18 cellular contexts compared by ENCODE assay signal in genomic region chr15:95192923-95193322, GRCh38.
A peak's percentile ranks its signal among the peaks of the same experiment; 100 is the strongest.
DNase-seq lines count a peak whose midpoint lies in the region; ATAC-seq, FAIRE-seq and TF ChIP-seq lines count a peak whose summit lies in the region.
"Had no signal": no experiment of that assay in that cellular context is flagged by ENCODE, and none has a peak within 500 bp of the region (broad histone marks: within the 10 kb centered on the region; RNA-seq: fewer than 3 reads in every experiment).

No MANE protein-coding gene starts in this region.

- H3K27ac ChIP-seq in K562 (ENCODE audit: extremely low read depth, low read depth, low read length) (no peak overlapping the region), tibial artery (peak overlapping the region; percentile 42 to 52)
- H3K27ac ChIP-seq: C4-2B, GM23248, HL-60 had no signal

- no peak for ATAC-seq in K562

- H2AFZ ChIP-seq in K562 (ENCODE audit: low read depth, low read length): no peak overlapping the region
- H2AFZ ChIP-seq: GM23248 had no signal

- intact Hi-C loops in K562 (cut with micrococcal nuclease): no loop called here
- intact Hi-C loops in tibial artery (cut with DNase I; ENCODE audit: low total_unique reads): no loop called here

- no peaks in the 10 kb centered on the region for H3K9me3 ChIP-seq in K562 (replicated peaks; ENCODE audit: control insufficient read depth, insufficient read depth, low read depth, low read length)
- no peaks in the 10 kb centered on the region for H3K9me3 ChIP-seq in tibial artery
- H3K9me3 ChIP-seq: HAP-1 had no signal

- no peaks in the 10 kb centered on the region for H3K27me3 ChIP-seq in K562 (ENCODE audit: control insufficient read depth in 2 of 2, insufficient read depth in 2 of 2, low read length in 2 of 2)
- no peaks in the 10 kb centered on the region for H3K27me3 ChIP-seq in tibial artery

- TF ChIP-seq POLR2A in K562 (conservative IDR thresholded peaks at IDR 0.05) (no peak), GM12891 (IDR thresholded peaks at IDR 0.05; ENCODE audit: low read depth, low read length) (no peak)

- TF ChIP-seq CTCF in HFF-Myc (IDR thresholded peaks at IDR 0.05; ENCODE audit: low read depth, low read length, missing control alignments): no peak
- TF ChIP-seq CTCF in K562 (IDR thresholded peaks at IDR 0.05 in 2 of 3, conservative IDR thresholded peaks at IDR 0.05 in 1 of 3; ENCODE audit: insufficient read depth in 2 of 3, low read depth in 1 of 3, low read length in 3 of 3): no peak
- no peak for TF ChIP-seq CTCF in tibial artery (IDR thresholded peaks at IDR 0.05)

- H3K4me2 ChIP-seq in K562 (ENCODE audit: insufficient read depth, low read length): no peak overlapping the region

- H3K79me2 ChIP-seq in K562 (ENCODE audit: control insufficient read depth, insufficient read depth, low read length): no peaks in the 10 kb centered on the region

- H3K36me3 ChIP-seq in K562 (ENCODE audit: control insufficient read depth, insufficient read depth, low read length) (no peaks in the 10 kb centered on the region), tibial artery (no peaks in the 10 kb centered on the region)
- H3K36me3 ChIP-seq: HAP-1 had no signal

- CTCF ChIA-PET in K562 (lab: Yijun Ruan, JAX; ENCODE audit: low intra/inter-chr PET ratio): no interaction called here

- no TSS peak for BruUV-seq in K562 (replicated peaks; lab: Mats Ljungman, UMichigan)

- DNase-seq in HFF-Myc (ENCODE audit: extremely low read depth, low read depth) (peak; percentile 69), NCI-H524 treated with DMSO at 0.1 percent for 48 hours (lab: John Stamatoyannopoulos, UW) (peak; percentile 10), K562 (ENCODE audit: extremely low read depth in 1 of 4, low spot score in 3 of 4) (no peak), tibial artery (no peak), GM12891 (ENCODE audit: insufficient read length, low spot score) (no peak), NCI-H774 (lab: John Stamatoyannopoulos, UW) (no peak)
- no peak for DNase-seq in effector CD8-positive, alpha-beta T cell (lab: John Stamatoyannopoulos, UW)
- DNase-seq: AML-193; CD4-positive, alpha-beta T cell; DMS153; DMS79; GM23248 had no signal

- H3K4me1 ChIP-seq in K562 (replicated peaks in 1 of 2; ENCODE audit: control insufficient read depth in 2 of 2, insufficient read depth in 2 of 2, low read length in 2 of 2) (no peaks in the 10 kb centered on the region; a peak in 1 of 5 replicates), tibial artery (peaks cover 0 to 11% (median 0%) of the 10 kb centered on the region in 4 donors)
- H3K4me1 ChIP-seq: HAP-1 had no signal

- H3K4me3 ChIP-seq in HFF-Myc (replicated peaks; ENCODE audit: low read depth, low read length) (no peak overlapping the region), K562 (no peak overlapping the region), tibial artery (no peak overlapping the region)
- H3K4me3 ChIP-seq: GM23248, HAP-1 had no signal

- no peak for TF ChIP-seq RAD21 in K562 (CRISPR knock-in tag; conservative IDR thresholded peaks at IDR 0.05 in 1 of 2, IDR thresholded peaks at IDR 0.05 in 1 of 2)

- H4K20me1 ChIP-seq in K562 (replicated peaks; ENCODE audit: control insufficient read depth, insufficient read depth, low read length): no peaks in the 10 kb centered on the region

- POLR2A ChIA-PET in K562 (lab: Yijun Ruan, JAX): no interaction called here

- no peak for FAIRE-seq in K562 (lab: Jason Lieb, UNC)
- no peak for FAIRE-seq in GM12891 (lab: Jason Lieb, UNC)
- FAIRE-seq: A204.1, GM12892, GM18507 had no signal

- in situ Hi-C loops in K562 (cut with MboI): no loop called here

- H3K9ac ChIP-seq in K562 (ENCODE audit: insufficient read depth in 1 of 2, low read depth in 2 of 2, low read length in 2 of 2): no peak overlapping the region
- H3K9ac ChIP-seq: GM23248 had no signal

- no peaks in the 10 kb centered on the region for H3K9me1 ChIP-seq in K562 (ENCODE audit: control insufficient read depth, insufficient read depth, low read length)

- no peak for TF ChIP-seq EP300 in K562 (IDR thresholded peaks at IDR 0.05; ENCODE audit: low read length)

TF ChIP-seq in K562, 482 proteins besides CTCF, POLR2A, EP300 and RAD21 (continues in another document):
- TF ChIP-seq MTA2 (IDR thresholded peaks at IDR 0.05; ENCODE audit: low read depth) (no peak), ELF1 (tag; IDR thresholded peaks at IDR 0.05) (no peak)
- TF ChIP-seq, protein P1, sequence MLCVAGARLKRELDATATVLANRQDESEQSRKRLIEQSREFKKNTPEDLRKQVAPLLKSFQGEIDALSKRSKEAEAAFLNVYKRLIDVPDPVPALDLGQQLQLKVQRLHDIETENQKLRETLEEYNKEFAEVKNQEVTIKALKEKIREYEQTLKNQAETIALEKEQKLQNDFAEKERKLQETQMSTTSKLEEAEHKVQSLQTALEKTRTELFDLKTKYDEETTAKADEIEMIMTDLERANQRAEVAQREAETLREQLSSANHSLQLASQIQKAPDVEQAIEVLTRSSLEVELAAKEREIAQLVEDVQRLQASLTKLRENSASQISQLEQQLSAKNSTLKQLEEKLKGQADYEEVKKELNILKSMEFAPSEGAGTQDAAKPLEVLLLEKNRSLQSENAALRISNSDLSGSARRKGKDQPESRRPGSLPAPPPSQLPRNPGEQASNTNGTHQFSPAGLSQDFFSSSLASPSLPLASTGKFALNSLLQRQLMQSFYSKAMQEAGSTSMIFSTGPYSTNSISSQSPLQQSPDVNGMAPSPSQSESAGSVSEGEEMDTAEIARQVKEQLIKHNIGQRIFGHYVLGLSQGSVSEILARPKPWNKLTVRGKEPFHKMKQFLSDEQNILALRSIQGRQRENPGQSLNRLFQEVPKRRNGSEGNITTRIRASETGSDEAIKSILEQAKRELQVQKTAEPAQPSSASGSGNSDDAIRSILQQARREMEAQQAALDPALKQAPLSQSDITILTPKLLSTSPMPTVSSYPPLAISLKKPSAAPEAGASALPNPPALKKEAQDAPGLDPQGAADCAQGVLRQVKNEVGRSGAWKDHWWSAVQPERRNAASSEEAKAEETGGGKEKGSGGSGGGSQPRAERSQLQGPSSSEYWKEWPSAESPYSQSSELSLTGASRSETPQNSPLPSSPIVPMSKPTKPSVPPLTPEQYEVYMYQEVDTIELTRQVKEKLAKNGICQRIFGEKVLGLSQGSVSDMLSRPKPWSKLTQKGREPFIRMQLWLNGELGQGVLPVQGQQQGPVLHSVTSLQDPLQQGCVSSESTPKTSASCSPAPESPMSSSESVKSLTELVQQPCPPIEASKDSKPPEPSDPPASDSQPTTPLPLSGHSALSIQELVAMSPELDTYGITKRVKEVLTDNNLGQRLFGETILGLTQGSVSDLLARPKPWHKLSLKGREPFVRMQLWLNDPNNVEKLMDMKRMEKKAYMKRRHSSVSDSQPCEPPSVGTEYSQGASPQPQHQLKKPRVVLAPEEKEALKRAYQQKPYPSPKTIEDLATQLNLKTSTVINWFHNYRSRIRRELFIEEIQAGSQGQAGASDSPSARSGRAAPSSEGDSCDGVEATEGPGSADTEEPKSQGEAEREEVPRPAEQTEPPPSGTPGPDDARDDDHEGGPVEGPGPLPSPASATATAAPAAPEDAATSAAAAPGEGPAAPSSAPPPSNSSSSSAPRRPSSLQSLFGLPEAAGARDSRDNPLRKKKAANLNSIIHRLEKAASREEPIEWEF (CRISPR knock-in tag; IDR thresholded peaks at IDR 0.05): no peak

TF ChIP-seq in GM12891, 5 proteins besides CTCF, POLR2A, EP300 and RAD21:
- TF ChIP-seq PAX5 (IDR thresholded peaks at IDR 0.05; ENCODE audit: insufficient read depth, low read length, severe bottlenecking) (no peak), POLR2AphosphoS5 (IDR thresholded peaks at IDR 0.05; ENCODE audit: low read depth, low read length) (no peak), SPI1 (IDR thresholded peaks at IDR 0.05; ENCODE audit: low read depth, low read length) (no peak), POU2F2 (IDR thresholded peaks at IDR 0.05; ENCODE audit: low read depth, low read length) (no peak), TAF1 (IDR thresholded peaks at IDR 0.05; ENCODE audit: low read depth, low read length) (no peak)

Comparison
In these comparisons a context has a peak if more than half of its experiments do, and no peak if none do; other contexts are left out.
1. DNase-seq: peak in HFF-Myc (single experiment) and NCI-H524 treated with DMSO at 0.1 percent for 48 hours (single experiment); none in K562 (0 of 4), tibial artery (0 of 2), GM12891 (single experiment), effector CD8-positive, alpha-beta T cell (single experiment) and NCI-H774 (single experiment).